ENCODE assay signal across 1 cellular context in the genomic region with DNA sequence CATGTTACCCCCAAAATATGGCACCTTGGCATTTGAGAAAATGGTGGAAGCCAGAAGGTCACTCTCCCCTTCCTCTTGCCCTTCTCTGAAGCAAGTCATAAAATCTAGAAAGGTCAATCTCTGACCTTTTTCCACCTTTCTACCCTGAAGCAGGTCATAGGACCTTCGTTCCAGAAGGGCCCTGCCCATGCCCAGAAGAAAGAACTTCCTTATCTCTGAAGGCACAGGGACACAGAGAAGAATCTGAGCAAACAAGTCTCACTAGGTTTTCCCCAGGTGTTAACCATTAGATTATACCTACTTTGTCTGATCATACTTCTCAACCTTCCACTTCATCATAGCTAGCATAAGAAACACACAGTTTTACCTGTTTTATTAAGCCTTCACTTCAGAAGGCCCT.
TF ChIP-seq lines count a peak whose summit lies in the region.

No MANE protein-coding gene starts in this region.

TF ChIP-seq in K562, 482 proteins besides CTCF, POLR2A, EP300 and RAD21:
- TF ChIP-seq HCFC1 (IDR thresholded peaks at IDR 0.05; ENCODE audit: low read depth, low read length) (no peak), BRCA1 (IDR thresholded peaks at IDR 0.05) (no peak), BRCA1 (CRISPR knock-in tag; IDR thresholded peaks at IDR 0.05) (no peak), NFIX (CRISPR knock-in tag; IDR thresholded peaks at IDR 0.05; ENCODE audit: low read depth) (no peak), ZNF217 (CRISPR knock-in tag; IDR thresholded peaks at IDR 0.05) (no peak), CBFA2T3 (IDR thresholded peaks at IDR 0.05) (peak; percentile 34; the same call in 1 of the 2 replicates), TAL1 (IDR thresholded peaks at IDR 0.05) (peak; percentile 32; the same call in 1 of the 2 replicates), ZFP30 (CRISPR knock-in tag; IDR thresholded peaks at IDR 0.05; ENCODE audit: borderline replicate concordance) (no peak), ZNF436 (CRISPR knock-in tag; IDR thresholded peaks at IDR 0.05) (no peak), ZKSCAN1 (IDR thresholded peaks at IDR 0.05; ENCODE audit: low read depth, low read length) (no peak)
- TF ChIP-seq, protein P1, sequence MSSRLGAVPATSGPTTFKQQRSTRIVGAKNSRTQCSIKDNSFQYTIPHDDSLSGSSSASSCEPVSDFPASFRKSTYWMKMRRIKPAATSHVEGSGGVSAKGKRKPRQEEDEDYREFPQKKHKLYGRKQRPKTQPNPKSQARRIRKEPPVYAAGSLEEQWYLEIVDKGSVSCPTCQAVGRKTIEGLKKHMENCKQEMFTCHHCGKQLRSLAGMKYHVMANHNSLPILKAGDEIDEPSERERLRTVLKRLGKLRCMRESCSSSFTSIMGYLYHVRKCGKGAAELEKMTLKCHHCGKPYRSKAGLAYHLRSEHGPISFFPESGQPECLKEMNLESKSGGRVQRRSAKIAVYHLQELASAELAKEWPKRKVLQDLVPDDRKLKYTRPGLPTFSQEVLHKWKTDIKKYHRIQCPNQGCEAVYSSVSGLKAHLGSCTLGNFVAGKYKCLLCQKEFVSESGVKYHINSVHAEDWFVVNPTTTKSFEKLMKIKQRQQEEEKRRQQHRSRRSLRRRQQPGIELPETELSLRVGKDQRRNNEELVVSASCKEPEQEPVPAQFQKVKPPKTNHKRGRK (tag; IDR thresholded peaks at IDR 0.05) = no peak
- TF ChIP-seq, protein P2, sequence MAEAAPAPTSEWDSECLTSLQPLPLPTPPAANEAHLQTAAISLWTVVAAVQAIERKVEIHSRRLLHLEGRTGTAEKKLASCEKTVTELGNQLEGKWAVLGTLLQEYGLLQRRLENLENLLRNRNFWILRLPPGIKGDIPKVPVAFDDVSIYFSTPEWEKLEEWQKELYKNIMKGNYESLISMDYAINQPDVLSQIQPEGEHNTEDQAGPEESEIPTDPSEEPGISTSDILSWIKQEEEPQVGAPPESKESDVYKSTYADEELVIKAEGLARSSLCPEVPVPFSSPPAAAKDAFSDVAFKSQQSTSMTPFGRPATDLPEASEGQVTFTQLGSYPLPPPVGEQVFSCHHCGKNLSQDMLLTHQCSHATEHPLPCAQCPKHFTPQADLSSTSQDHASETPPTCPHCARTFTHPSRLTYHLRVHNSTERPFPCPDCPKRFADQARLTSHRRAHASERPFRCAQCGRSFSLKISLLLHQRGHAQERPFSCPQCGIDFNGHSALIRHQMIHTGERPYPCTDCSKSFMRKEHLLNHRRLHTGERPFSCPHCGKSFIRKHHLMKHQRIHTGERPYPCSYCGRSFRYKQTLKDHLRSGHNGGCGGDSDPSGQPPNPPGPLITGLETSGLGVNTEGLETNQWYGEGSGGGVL (CRISPR knock-in tag; IDR thresholded peaks at IDR 0.05) = no peak
- TF ChIP-seq, protein P3, sequence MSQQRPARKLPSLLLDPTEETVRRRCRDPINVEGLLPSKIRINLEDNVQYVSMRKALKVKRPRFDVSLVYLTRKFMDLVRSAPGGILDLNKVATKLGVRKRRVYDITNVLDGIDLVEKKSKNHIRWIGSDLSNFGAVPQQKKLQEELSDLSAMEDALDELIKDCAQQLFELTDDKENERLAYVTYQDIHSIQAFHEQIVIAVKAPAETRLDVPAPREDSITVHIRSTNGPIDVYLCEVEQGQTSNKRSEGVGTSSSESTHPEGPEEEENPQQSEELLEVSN (IDR thresholded peaks at IDR 0.05; ENCODE audit: borderline replicate concordance in 1 of 2, extremely low read depth in 1 of 2, insufficient read depth in 1 of 2, insufficient read length in 1 of 2, low read depth in 1 of 2, low read length in 1 of 2, poor library complexity in 1 of 2, severe bottlenecking in 1 of 2) = no peak
